ENCODE assay signal across 1 cellular context in the genomic region with DNA sequence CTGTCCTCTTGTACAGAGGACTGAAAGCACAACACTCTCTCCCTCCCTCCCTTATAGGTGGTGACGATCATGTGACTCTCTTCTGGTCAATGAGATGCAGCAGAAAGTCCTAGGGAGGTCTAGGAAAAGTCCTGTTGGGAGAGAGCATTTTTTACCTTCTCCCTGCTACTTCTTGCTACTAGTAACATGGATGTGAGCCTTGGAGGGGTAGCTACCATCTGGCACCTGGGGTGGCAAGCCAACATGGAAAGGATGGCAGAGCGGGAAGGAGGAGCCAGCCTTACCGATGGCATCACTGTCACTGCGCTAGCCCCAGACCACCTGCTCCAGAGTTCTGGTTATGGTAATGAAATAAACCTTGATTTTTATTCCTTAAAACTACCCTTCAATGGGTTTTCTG.
TF ChIP-seq lines count a peak whose summit lies in the region.

No MANE protein-coding gene starts in this region.

TF ChIP-seq in GM23338, 12 proteins besides CTCF, POLR2A, EP300 and RAD21 (continued from another document):
- TF ChIP-seq JUNB (IDR thresholded peaks at IDR 0.05; ENCODE audit: unreplicated experiment), result no peak
- TF ChIP-seq CREB1 (CRISPR knock-in tag; IDR thresholded peaks at IDR 0.05; ENCODE audit: low read depth), result no peak
- no peak for TF ChIP-seq EZH2phosphoT487 (IDR thresholded peaks at IDR 0.05; ENCODE audit: unreplicated experiment)
- TF ChIP-seq, protein P1, sequence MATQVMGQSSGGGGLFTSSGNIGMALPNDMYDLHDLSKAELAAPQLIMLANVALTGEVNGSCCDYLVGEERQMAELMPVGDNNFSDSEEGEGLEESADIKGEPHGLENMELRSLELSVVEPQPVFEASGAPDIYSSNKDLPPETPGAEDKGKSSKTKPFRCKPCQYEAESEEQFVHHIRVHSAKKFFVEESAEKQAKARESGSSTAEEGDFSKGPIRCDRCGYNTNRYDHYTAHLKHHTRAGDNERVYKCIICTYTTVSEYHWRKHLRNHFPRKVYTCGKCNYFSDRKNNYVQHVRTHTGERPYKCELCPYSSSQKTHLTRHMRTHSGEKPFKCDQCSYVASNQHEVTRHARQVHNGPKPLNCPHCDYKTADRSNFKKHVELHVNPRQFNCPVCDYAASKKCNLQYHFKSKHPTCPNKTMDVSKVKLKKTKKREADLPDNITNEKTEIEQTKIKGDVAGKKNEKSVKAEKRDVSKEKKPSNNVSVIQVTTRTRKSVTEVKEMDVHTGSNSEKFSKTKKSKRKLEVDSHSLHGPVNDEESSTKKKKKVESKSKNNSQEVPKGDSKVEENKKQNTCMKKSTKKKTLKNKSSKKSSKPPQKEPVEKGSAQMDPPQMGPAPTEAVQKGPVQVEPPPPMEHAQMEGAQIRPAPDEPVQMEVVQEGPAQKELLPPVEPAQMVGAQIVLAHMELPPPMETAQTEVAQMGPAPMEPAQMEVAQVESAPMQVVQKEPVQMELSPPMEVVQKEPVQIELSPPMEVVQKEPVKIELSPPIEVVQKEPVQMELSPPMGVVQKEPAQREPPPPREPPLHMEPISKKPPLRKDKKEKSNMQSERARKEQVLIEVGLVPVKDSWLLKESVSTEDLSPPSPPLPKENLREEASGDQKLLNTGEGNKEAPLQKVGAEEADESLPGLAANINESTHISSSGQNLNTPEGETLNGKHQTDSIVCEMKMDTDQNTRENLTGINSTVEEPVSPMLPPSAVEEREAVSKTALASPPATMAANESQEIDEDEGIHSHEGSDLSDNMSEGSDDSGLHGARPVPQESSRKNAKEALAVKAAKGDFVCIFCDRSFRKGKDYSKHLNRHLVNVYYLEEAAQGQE (IDR thresholded peaks at IDR 0.05; ENCODE audit: unreplicated experiment), result no peak
TF ChIP-seq in GM23338: peak in this region for 0.
